Comparison of ENCODE assay signal across 29 cellular contexts in genomic region chr12:76460807-76461206, GRCh38.
A peak's percentile ranks its signal among the peaks of the same experiment; 100 is the strongest.
DNase-seq lines count a peak whose midpoint lies in the region; ATAC-seq and TF ChIP-seq lines count a peak whose summit lies in the region.
"Had no signal": no experiment of that assay in that cellular context is flagged by ENCODE, and none has a peak within 500 bp of the region (broad histone marks: within the 10 kb centered on the region; RNA-seq: fewer than 3 reads in every experiment).

No MANE protein-coding gene starts in this region.

- H3K27ac ChIP-seq in mammary epithelial cell (ENCODE audit: insufficient read depth, low read depth, low read length) = no peak overlapping the region
- 0 out of 2 replicates have a peak overlapping the region, but pooled peaks have one; percentile 22 for H3K27ac ChIP-seq in SK-N-MC
- H3K27ac ChIP-seq in upper lobe of right lung = no peak overlapping the region
- H3K27ac ChIP-seq: gastroesophageal sphincter, PC-9, thyroid gland had no signal

- H3K27me3 ChIP-seq in mammary epithelial cell (ENCODE audit: insufficient read depth, low read length) = no peaks in the 10 kb centered on the region
- no peaks in the 10 kb centered on the region for H3K27me3 ChIP-seq in upper lobe of right lung
- H3K27me3 ChIP-seq: gastroesophageal sphincter, thyroid gland had no signal

- H3K79me2 ChIP-seq in mammary epithelial cell (ENCODE audit: insufficient read depth, low read length) = peaks cover 28% of the 10 kb centered on the region

- H3K27me3 Mint-ChIP-seq in MCF 10A (ENCODE audit: insufficient read depth, unreplicated experiment) = no peaks in the 10 kb centered on the region
- H3K27me3 Mint-ChIP-seq in immature natural killer cell (ENCODE audit: low read depth in 3 of 3) = peaks cover 0 to 2% (median 0%) of the 10 kb centered on the region in 3 donors
- H3K27me3 Mint-ChIP-seq: activated naive CD8-positive, alpha-beta T cell treated with anti-CD3 and anti-CD28 coated beads, Interleukin-2, amount 50 U/mL, for 24 hours; stimulated activated naive CD8-positive, alpha-beta T cell treated with anti-CD3 and anti-CD28 coated beads, Interleukin-15, amount 100 ng/mL, for 72 hours had no signal

- H3K9me3 Mint-ChIP-seq in MCF 10A (ENCODE audit: unreplicated experiment) (no peaks in the 10 kb centered on the region), immature natural killer cell (no peaks in the 10 kb centered on the region)
- H3K9me3 Mint-ChIP-seq: activated naive CD8-positive, alpha-beta T cell treated with anti-CD3 and anti-CD28 coated beads, Interleukin-2, amount 50 U/mL, for 24 hours; GM23338; stimulated activated naive CD8-positive, alpha-beta T cell treated with anti-CD3 and anti-CD28 coated beads, Interleukin-15, amount 100 ng/mL, for 72 hours had no signal

- no peak for TF ChIP-seq CTCF in MCF 10A (IDR thresholded peaks at IDR 0.05; ENCODE audit: unreplicated experiment)
- TF ChIP-seq CTCF in mammary epithelial cell (conservative IDR thresholded peaks at IDR 0.05 in 1 of 2, IDR thresholded peaks at IDR 0.05 in 1 of 2; ENCODE audit: extremely low read depth in 1 of 2, insufficient read depth in 1 of 2, low read depth in 1 of 2, low read length in 2 of 2) = no peak
- TF ChIP-seq CTCF in GM10266 (IDR thresholded peaks at IDR 0.05; ENCODE audit: control insufficient read depth, insufficient read depth, low read depth, missing control alignments) = no peak
- no peak for TF ChIP-seq CTCF in upper lobe of right lung (IDR thresholded peaks at IDR 0.05)

- H3K4me1 ChIP-seq in mammary epithelial cell (ENCODE audit: insufficient read depth, low read length) (peaks cover 17% of the 10 kb centered on the region), upper lobe of right lung (peaks cover 10% of the 10 kb centered on the region)

- H3K36me3 Mint-ChIP-seq in MCF 10A (ENCODE audit: insufficient read depth, unreplicated experiment) (peaks cover 7% of the 10 kb centered on the region), immature natural killer cell (no peaks in the 10 kb centered on the region)

- DNase-seq in MCF 10A (ENCODE audit: unreplicated experiment) (no peak), mammary epithelial cell (no peak), SK-N-MC (ENCODE audit: low read depth, low spot score) (no peak), immature natural killer cell (no peak), GM19238 (ENCODE audit: insufficient read length, low spot score) (no peak), GM10266 (ENCODE audit: extremely low spot score) (no peak), upper lobe of right lung (no peak)
- no peak for DNase-seq in activated CD8-positive, alpha-beta memory T cell treated with anti-CD3 and anti-CD28 coated beads, Interleukin-2, amount 50 U/mL, for 4 hours
- DNase-seq: ACHN; activated CD4-positive, alpha-beta T cell treated with anti-CD3 and anti-CD28 coated beads, Interleukin-2, amount 50 U/mL, for 48 hours; activated CD4-positive, CD25-positive, alpha-beta regulatory T cell; activated effector memory CD4-positive, alpha-beta T cell treated with Interleukin-2 at 50 U/mL for 16 hours; activated naive CD8-positive, alpha-beta T cell treated with anti-CD3 and anti-CD28 coated beads, Interleukin-2, amount 50 U/mL, for 24 hours; Calu3; central memory CD4-positive, alpha-beta T cell; hippocampal formation; left colon; mesendoderm; NCI-H1105; NCI-H1930; NCI-H526; NK-92 treated with Interleukin-12 subunit alpha and Interleukin-12 subunit beta, amount 100 ng/mL, for 24 hours; PC-9; stimulated activated naive CD8-positive, alpha-beta T cell treated with anti-CD3 and anti-CD28 coated beads, Interleukin-15, amount 100 ng/mL, for 72 hours; SW 1271; thyroid gland had no signal

- no peak overlapping the region for H2AFZ ChIP-seq in mammary epithelial cell (ENCODE audit: low read depth, low read length)
- H2AFZ ChIP-seq: GM23338, PC-9 had no signal

- H3K4me1 Mint-ChIP-seq in MCF 10A (ENCODE audit: insufficient read depth, unreplicated experiment) (peaks cover 9% of the 10 kb centered on the region), immature natural killer cell (peaks cover 24 to 53% of the 10 kb centered on the region in 2 donors)

- no peak overlapping the region for H3K4me2 ChIP-seq in mammary epithelial cell (ENCODE audit: insufficient read depth, low read depth, low read length)
- H3K4me2 ChIP-seq: GM23338, PC-9 had no signal

- CTCF ChIA-PET in MCF 10A (lab: Yijun Ruan, JAX) (interaction anchor here (0.6 kb wide), 1 partner anchor 11 kb away, joined by 5 read pairs; no protein-coding TSS in a partner anchor), mammary epithelial cell (lab: Charles Lee; ENCODE audit: low non-redundant PET) (interaction anchor here (0.5 kb wide), 1 partner anchor 978 kb away, joined by 6 read pairs; no protein-coding TSS in a partner anchor)

- H3K9me3 ChIP-seq in mammary epithelial cell (replicated peaks; ENCODE audit: insufficient read depth, low read length) (no peaks in the 10 kb centered on the region), SK-N-MC (ENCODE audit: low read depth, low read length) (no peaks in the 10 kb centered on the region), upper lobe of right lung (no peaks in the 10 kb centered on the region)
- H3K9me3 ChIP-seq: gastroesophageal sphincter, thyroid gland had no signal

- no peaks in the 10 kb centered on the region for H4K20me1 ChIP-seq in mammary epithelial cell (ENCODE audit: insufficient read depth, low read length)

- H3K4me3 Mint-ChIP-seq in MCF 10A (ENCODE audit: unreplicated experiment) (no peak overlapping the region), immature natural killer cell (no peak overlapping the region)
- H3K4me3 Mint-ChIP-seq: activated naive CD8-positive, alpha-beta T cell treated with anti-CD3 and anti-CD28 coated beads, Interleukin-2, amount 50 U/mL, for 24 hours; GM23338; stimulated activated naive CD8-positive, alpha-beta T cell treated with anti-CD3 and anti-CD28 coated beads, Interleukin-15, amount 100 ng/mL, for 72 hours had no signal

- dilution Hi-C loops in mammary epithelial cell (cut with HindIII; ENCODE audit: low sequenced_read_pairs) = no loop called here

- in situ Hi-C loops in mammary epithelial cell (cut with MboI; ENCODE audit: low sequenced_read_pairs in 2 of 2) = loop anchor here in 1 of 2 donors (25.0 kb wide), 1 partner anchor 399 kb away; no protein-coding TSS in a partner anchor

- intact Hi-C loops in MCF 10A (cut with micrococcal nuclease) = no loop called here
- intact Hi-C loops in mammary epithelial cell (cut with micrococcal nuclease) = no loop called here
- intact Hi-C loops in upper lobe of right lung (cut with DNase I) = no loop called here

- no peak for ATAC-seq in upper lobe of right lung
- ATAC-seq: activated naive CD8-positive, alpha-beta T cell treated with anti-CD3 and anti-CD28 coated beads, Interleukin-2, amount 50 U/mL, for 24 hours; gastroesophageal sphincter; GM23338; left colon; Right ventricle myocardium inferior; stimulated activated naive CD8-positive, alpha-beta T cell treated with anti-CD3 and anti-CD28 coated beads, Interleukin-15, amount 100 ng/mL, for 72 hours had no signal

- H3K4me3 ChIP-seq in mammary epithelial cell (replicated peaks in 1 of 3; ENCODE audit: insufficient read depth in 1 of 3, low read depth in 2 of 3, low read length in 3 of 3) = no peak overlapping the region
- H3K4me3 ChIP-seq in SK-N-MC = no peak overlapping the region
- no peak overlapping the region for H3K4me3 ChIP-seq in upper lobe of right lung
- H3K4me3 ChIP-seq: gastroesophageal sphincter, GM23338, PC-9, thyroid gland had no signal

- H3K9ac ChIP-seq in mammary epithelial cell (ENCODE audit: insufficient read depth, low read length) = no peak overlapping the region
- H3K9ac ChIP-seq in SK-N-MC (ENCODE audit: insufficient read length) = no peak overlapping the region

- BruUV-seq in MCF 10A (replicated peaks; lab: Mats Ljungman, UMichigan) = no TSS peak
- BruUV-seq in mammary epithelial cell (replicated peaks; lab: Mats Ljungman, UMichigan) = no TSS peak

- peak overlapping the region; percentile 10 for H3K27ac Mint-ChIP-seq in MCF 10A (ENCODE audit: low read depth, unreplicated experiment)
- peak overlapping the region in 4 of 6 donors; percentile 6 to 40 (median 18) for H3K27ac Mint-ChIP-seq in immature natural killer cell
- H3K27ac Mint-ChIP-seq: activated naive CD8-positive, alpha-beta T cell treated with anti-CD3 and anti-CD28 coated beads, Interleukin-2, amount 50 U/mL, for 24 hours had no signal

- POLR2A ChIA-PET in MCF 10A (lab: Yijun Ruan, JAX) = interaction anchor here (1.7 kb wide), 1 partner anchor 126 kb away, joined by 3 read pairs; no protein-coding TSS in a partner anchor

- H3K36me3 ChIP-seq in mammary epithelial cell (ENCODE audit: insufficient read depth, low read length) (no peaks in the 10 kb centered on the region), SK-N-MC (ENCODE audit: insufficient read depth, low read length) (no peaks in the 10 kb centered on the region), upper lobe of right lung (no peaks in the 10 kb centered on the region)
- H3K36me3 ChIP-seq: gastroesophageal sphincter, thyroid gland had no signal
